8 cellular contexts compared by ENCODE assay signal in the genomic region with DNA sequence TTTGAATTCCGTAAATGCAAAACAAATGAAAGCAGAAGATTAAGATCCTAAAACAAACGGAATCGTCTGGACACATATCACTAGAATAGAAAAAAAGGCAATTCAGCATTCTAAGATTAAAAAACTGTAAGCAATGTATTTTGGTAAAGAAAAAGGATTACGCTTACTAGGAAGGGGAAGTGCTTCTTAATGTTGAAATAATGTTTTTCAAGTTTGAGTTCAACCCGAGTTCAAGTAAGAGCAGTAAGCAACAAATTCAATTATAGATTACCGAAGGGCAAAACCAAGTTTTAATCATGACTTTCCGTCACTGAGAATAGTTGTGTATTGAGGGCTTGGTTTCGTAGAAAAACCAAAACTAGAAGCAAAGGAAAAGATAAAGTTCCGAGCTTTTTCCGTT. TPM values are rescaled to one million over a fixed set of nuclear protein-coding genes. Genes with fewer than 3 reads are reported as not detected.
DNase-seq lines count a peak whose midpoint lies in the region; ATAC-seq and TF ChIP-seq lines count a peak whose summit lies in the region.

No MANE protein-coding gene starts in this region.

- WGBS in hepatocyte (ENCODE audit: low lambda C conversion rate, missing lambda C conversion rate) = 1% methylated on average over 10 of the region's 10 CpGs
- WGBS in stomach, 5 donors = 0 to 1% (median 1%) methylated on average over 10 of the region's 10 CpGs

- H3K4me1 Mint-ChIP-seq in T-helper 2 cell treated with Interferon-gamma antibody and Interleukin-4, amounts not matched to agents 5 μg/mL and 100 μg/mL, for 36 hours (ENCODE audit: low read depth) = peaks cover 50% of the 10 kb centered on the region
- peaks cover 31 to 40% (median 35%) of the 10 kb centered on the region in 3 donors for H3K4me1 Mint-ChIP-seq in T-cell

- peak overlapping the region; percentile 83 for H2AFZ ChIP-seq in hepatocyte

- no peaks in the 10 kb centered on the region for H3K9me2 ChIP-seq in hepatocyte (replicated peaks; ENCODE audit: insufficient read depth)

- no peaks in the 10 kb centered on the region for H3K9me3 ChIP-seq in hepatocyte (ENCODE audit: low read depth)
- H3K9me3 ChIP-seq in stomach = no peaks in the 10 kb centered on the region

- no peaks in the 10 kb centered on the region for H4K20me1 ChIP-seq in hepatocyte (ENCODE audit: insufficient read depth, poor library complexity, severe bottlenecking)

- H3K27ac ChIP-seq in hepatocyte (peak overlapping the region; percentile 95), stomach (peak overlapping the region in 4 of 5 donors; percentile 92 to 97 (median 94))

- TF ChIP-seq POLR2A in stomach (IDR thresholded peaks at IDR 0.05) = no peak

- H3K4me1 ChIP-seq in hepatocyte (ENCODE audit: insufficient read depth) (peaks cover 16% of the 10 kb centered on the region), stomach (peaks cover 5 to 27% (median 18%) of the 10 kb centered on the region in 4 donors)

- TF ChIP-seq CTCF in hepatocyte (IDR thresholded peaks at IDR 0.05; ENCODE audit: poor library complexity) (no peak), stomach (IDR thresholded peaks at IDR 0.05) (no peak)

- TF ChIP-seq EP300 in stomach (IDR thresholded peaks at IDR 0.05) = no peak

- DNase-seq in T-helper 2 cell treated with Interferon-gamma antibody and Interleukin-4, amounts not matched to agents 5 μg/mL and 100 μg/mL, for 36 hours (ENCODE audit: low spot score) = no peak
- DNase-seq in T-helper 2 cell = no peak
- DNase-seq in T-cell = no peak
- no peak for DNase-seq in hepatocyte (ENCODE audit: low spot score)
- no peak for DNase-seq in stomach
- no peak for DNase-seq in activated CD4-positive, alpha-beta T cell treated with anti-CD3 and anti-CD28 coated beads, Interleukin-2, amount 50 U/mL, for 4 hours

- no peaks in the 10 kb centered on the region for H3K27me3 ChIP-seq in hepatocyte
- H3K27me3 ChIP-seq in stomach = no peaks in the 10 kb centered on the region

- H3K4me3 ChIP-seq in hepatocyte (peak overlapping the region; percentile 68), stomach (peak overlapping the region; percentile 75 to 95 (median 86))

- no peaks in the 10 kb centered on the region for H3K27me3 Mint-ChIP-seq in T-helper 2 cell treated with Interferon-gamma antibody and Interleukin-4, amounts not matched to agents 5 μg/mL and 100 μg/mL, for 36 hours (ENCODE audit: low read depth)
- H3K27me3 Mint-ChIP-seq in T-cell = no peaks in the 10 kb centered on the region

- peaks cover 43% of the 10 kb centered on the region for H3K79me2 ChIP-seq in hepatocyte

- H3K9me3 Mint-ChIP-seq in T-helper 2 cell treated with Interferon-gamma antibody and Interleukin-4, amounts not matched to agents 5 μg/mL and 100 μg/mL, for 36 hours = no peaks in the 10 kb centered on the region
- no peaks in the 10 kb centered on the region for H3K9me3 Mint-ChIP-seq in T-cell

- peak overlapping the region; percentile 98 for H3K27ac Mint-ChIP-seq in T-helper 2 cell treated with Interferon-gamma antibody and Interleukin-4, amounts not matched to agents 5 μg/mL and 100 μg/mL, for 36 hours
- H3K27ac Mint-ChIP-seq in T-cell = peak overlapping the region; percentile 98

- no peak for ATAC-seq in T-cell (replicated peaks in 1 of 4)
- ATAC-seq in GM21381 (IDR thresholded peaks at IDR 0.05; ENCODE audit: unreplicated experiment) = no peak
- ATAC-seq in GM18517 (IDR thresholded peaks at IDR 0.05; ENCODE audit: unreplicated experiment) = no peak

- no peaks in the 10 kb centered on the region for H3K36me3 ChIP-seq in hepatocyte (replicated peaks; ENCODE audit: insufficient read depth, low read depth)
- H3K36me3 ChIP-seq in stomach = no peaks in the 10 kb centered on the region

- peaks cover 19% of the 10 kb centered on the region for H3K36me3 Mint-ChIP-seq in T-helper 2 cell treated with Interferon-gamma antibody and Interleukin-4, amounts not matched to agents 5 μg/mL and 100 μg/mL, for 36 hours (ENCODE audit: low read depth)
- H3K36me3 Mint-ChIP-seq in T-cell = peaks cover 3% of the 10 kb centered on the region

- POLR2A ChIA-PET in T-cell (lab: Charles Lee) = interaction anchor here (0.6 to 2.9 kb wide), 7 partner anchors 10 to 443 kb away, joined by 3 to 53 read pairs (median 4); no protein-coding TSS in a partner anchor

- H3K4me2 ChIP-seq in hepatocyte = peak overlapping the region; percentile 77

- H3K4me3 Mint-ChIP-seq in T-helper 2 cell treated with Interferon-gamma antibody and Interleukin-4, amounts not matched to agents 5 μg/mL and 100 μg/mL, for 36 hours = peak overlapping the region; percentile 100
- peak overlapping the region; percentile 94 to 99 (median 95) for H3K4me3 Mint-ChIP-seq in T-cell

- CTCF ChIA-PET in T-cell (lab: Charles Lee) = interaction anchor here (0.6 to 3.2 kb wide), 9 partner anchors 14 to 327 kb away, joined by 3 to 39 read pairs (median 4); no protein-coding TSS in a partner anchor

- intact Hi-C loops in stomach (cut with DNase I; ENCODE audit: low total_unique reads) = no loop called here

RNA-seq across cellular contexts. Expression of gene CIP2A, which starts 0.6 kb away (rescaled TPM):
- 1 to 10 TPM; 2.5 to 5.1 (median 4.5) TPM for total RNA-seq in T-cell
- total RNA-seq in hepatocyte = 5.7 and 9.8 TPM in 2 replicates
- polyA plus RNA-seq in hepatocyte = 3.7 and 4.5 TPM in 2 replicates
- total RNA-seq in stomach = 10 to 100 TPM in 2 of 5 donors, 1 to 10 TPM in 1, under 1 TPM in 1, not detected in 1; 0.58 to 26.4 (median 8.0) TPM
- polyA plus RNA-seq in stomach = 1 to 10 TPM; 1.3 to 1.8 (median 1.4) TPM

RNA-seq across cellular contexts. Expression of gene DZIP3, which starts 0.9 kb away (rescaled TPM):
- 10 to 100 TPM in 4 of 5 donors, 1 to 10 TPM in 1; 9.3 to 19.9 (median 10.9) TPM for total RNA-seq in T-cell
- 16.3 and 18.5 TPM in 2 replicates for total RNA-seq in hepatocyte
- polyA plus RNA-seq in hepatocyte = 6.0 and 10.8 TPM in 2 replicates
- 10 to 100 TPM in 2 of 5 donors, 1 to 10 TPM in 3; 2.0 to 28.6 (median 9.1) TPM for total RNA-seq in stomach
- polyA plus RNA-seq in stomach = 1 to 10 TPM; 1.2 to 2.2 (median 1.7) TPM
